8 cellular contexts compared by ENCODE assay signal in genomic region chr4:6546681-6547447, GRCh38. TPM values are rescaled to one million over a fixed set of nuclear protein-coding genes. Genes with fewer than 3 reads are reported as not detected.
DNase-seq lines count a peak whose midpoint lies in the region; ATAC-seq, FAIRE-seq and TF ChIP-seq lines count a peak whose summit lies in the region.

No MANE protein-coding gene starts in this region.

- peaks cover 6% of the 10 kb centered on the region for H3K9me3 Mint-ChIP-seq in activated T-helper 1 cell treated with anti-CD3 and anti-CD28 coated beads, Interleukin-12 subunit alpha, Interleukin-12 subunit beta, Interleukin-2, Interleukin-4 antibody, amounts not matched to agents 30 ng/mL and 10 ng/mL and 1 ng/mL, durations not matched to agents 14 hours and 24 hours and 36 hours

- H4K20me1 ChIP-seq in DND-41 (ENCODE audit: insufficient read depth, low read length), result peaks cover 7% of the 10 kb centered on the region; the same call in 1 of the 2 replicates
- H4K20me1 ChIP-seq in OCI-LY3 (ENCODE audit: insufficient read depth, low read length), result peaks cover 3% of the 10 kb centered on the region

- H2AFZ ChIP-seq in DND-41 (ENCODE audit: low read depth, low read length) (no peak overlapping the region), OCI-LY3 (ENCODE audit: low read depth, low read length) (no peak overlapping the region)

- no peak for FAIRE-seq in pancreas (lab: Jason Lieb, UNC)

- peak; percentile 88 for ATAC-seq in DND-41 (ENCODE audit: insufficient read depth, low read depth)
- ATAC-seq in pancreas, result peak in 3 of 4 donors; percentile 80 to 91 (median 83)
- ATAC-seq in HG03457 (IDR thresholded peaks at IDR 0.05; ENCODE audit: unreplicated experiment), result no peak
- ATAC-seq in HG03108 (IDR thresholded peaks at IDR 0.05; ENCODE audit: unreplicated experiment), result no peak

- H3K4me3 ChIP-seq in DND-41 (ENCODE audit: low read depth in 1 of 2, low read length in 2 of 2) (no peak overlapping the region), HL-60 (replicated peaks; ENCODE audit: insufficient read depth, low read length) (no peak overlapping the region), OCI-LY3 (ENCODE audit: low read length) (no peak overlapping the region), fibroblast of villous mesenchyme (ENCODE audit: low read depth, low read length) (no peak overlapping the region), pancreas (no peak overlapping the region)

- H3K79me2 ChIP-seq in DND-41 (ENCODE audit: insufficient read depth, low read length), result no peaks in the 10 kb centered on the region
- H3K79me2 ChIP-seq in OCI-LY3 (ENCODE audit: low read length), result no peaks in the 10 kb centered on the region

- H3K4me1 ChIP-seq in DND-41 (ENCODE audit: insufficient read depth, low read length) (no peaks in the 10 kb centered on the region), OCI-LY3 (ENCODE audit: low read length) (no peaks in the 10 kb centered on the region), pancreas (no peaks in the 10 kb centered on the region)

- WGBS in pancreas, 2 donors, result 17 to 19% methylated on average over 19 of the region's 19 CpGs

- H3K9me3 ChIP-seq in DND-41 (ENCODE audit: insufficient read depth, low read length, severe bottlenecking) (no peaks in the 10 kb centered on the region), OCI-LY3 (ENCODE audit: insufficient read depth, low read length) (no peaks in the 10 kb centered on the region), pancreas (no peaks in the 10 kb centered on the region)

- no peaks in the 10 kb centered on the region for H3K36me3 Mint-ChIP-seq in activated T-helper 1 cell treated with anti-CD3 and anti-CD28 coated beads, Interleukin-12 subunit alpha, Interleukin-12 subunit beta, Interleukin-2, Interleukin-4 antibody, amounts not matched to agents 30 ng/mL and 10 ng/mL and 1 ng/mL, durations not matched to agents 14 hours and 24 hours and 36 hours (ENCODE audit: low read depth)

- H3K27ac Mint-ChIP-seq in activated T-helper 1 cell treated with anti-CD3 and anti-CD28 coated beads, Interleukin-12 subunit alpha, Interleukin-12 subunit beta, Interleukin-2, Interleukin-4 antibody, amounts not matched to agents 30 ng/mL and 10 ng/mL and 1 ng/mL, durations not matched to agents 14 hours and 24 hours and 36 hours, result no peak overlapping the region

- no peak overlapping the region for H3K4me3 Mint-ChIP-seq in activated T-helper 1 cell treated with anti-CD3 and anti-CD28 coated beads, Interleukin-12 subunit alpha, Interleukin-12 subunit beta, Interleukin-2, Interleukin-4 antibody, amounts not matched to agents 30 ng/mL and 10 ng/mL and 1 ng/mL, durations not matched to agents 14 hours and 24 hours and 36 hours

- H3K4me2 ChIP-seq in DND-41 (ENCODE audit: insufficient read depth, low read length) (no peak overlapping the region), OCI-LY3 (ENCODE audit: low read length) (no peak overlapping the region)

- H3K27me3 ChIP-seq in DND-41 (ENCODE audit: insufficient read depth, low read length, poor library complexity), result no peaks in the 10 kb centered on the region
- H3K27me3 ChIP-seq in HL-60 (ENCODE audit: insufficient read depth, poor library complexity, severe bottlenecking), result no peaks in the 10 kb centered on the region
- H3K27me3 ChIP-seq in OCI-LY3 (ENCODE audit: low read depth, low read length), result peaks cover 2% of the 10 kb centered on the region; the same call in 1 of the 2 replicates
- H3K27me3 ChIP-seq in pancreas, result no peaks in the 10 kb centered on the region

- peak; percentile 98 for TF ChIP-seq CTCF in DND-41 (IDR thresholded peaks at IDR 0.05; ENCODE audit: borderline replicate concordance, extremely low read depth, low read length, poor library complexity, severe bottlenecking)
- TF ChIP-seq CTCF in HL-60 (IDR thresholded peaks at IDR 0.05; ENCODE audit: insufficient read depth, low read length), result peak; percentile 68
- peak; percentile 93 for TF ChIP-seq CTCF in OCI-LY3 (IDR thresholded peaks at IDR 0.05; ENCODE audit: low read depth, low read length)
- TF ChIP-seq CTCF in fibroblast of villous mesenchyme (IDR thresholded peaks at IDR 0.05; ENCODE audit: insufficient read depth, low read depth, low read length), result peak; percentile 91
- TF ChIP-seq CTCF in pancreas (IDR thresholded peaks at IDR 0.05), result peak; percentile 40 to 83 (median 72)

- no peaks in the 10 kb centered on the region for H3K4me1 Mint-ChIP-seq in activated T-helper 1 cell treated with anti-CD3 and anti-CD28 coated beads, Interleukin-12 subunit alpha, Interleukin-12 subunit beta, Interleukin-2, Interleukin-4 antibody, amounts not matched to agents 30 ng/mL and 10 ng/mL and 1 ng/mL, durations not matched to agents 14 hours and 24 hours and 36 hours (ENCODE audit: low read depth)

- H3K9ac ChIP-seq in DND-41 (ENCODE audit: low read depth, low read length), result no peak overlapping the region
- no peak overlapping the region for H3K9ac ChIP-seq in OCI-LY3 (ENCODE audit: low read length)

- peaks cover 2% of the 10 kb centered on the region for H3K27me3 Mint-ChIP-seq in activated T-helper 1 cell treated with anti-CD3 and anti-CD28 coated beads, Interleukin-12 subunit alpha, Interleukin-12 subunit beta, Interleukin-2, Interleukin-4 antibody, amounts not matched to agents 30 ng/mL and 10 ng/mL and 1 ng/mL, durations not matched to agents 14 hours and 24 hours and 36 hours (ENCODE audit: insufficient read depth)

- H3K27ac ChIP-seq in DND-41 (ENCODE audit: low read length) (no peak overlapping the region), HL-60 (replicated peaks) (no peak overlapping the region), OCI-LY3 (ENCODE audit: low read length) (no peak overlapping the region), pancreas (no peak overlapping the region)

- DNase-seq in DND-41 (peak; percentile 64), HL-60 (ENCODE audit: low read depth in 1 of 2, low spot score in 1 of 2) (peak in 1 of 2 experiments; percentile 26), fibroblast of villous mesenchyme (ENCODE audit: low read depth) (peak; percentile 75), pancreas (peak in 3 of 6 donors; percentile 24 to 37 (median 31))
- peak; percentile 39 for DNase-seq in activated T-helper 1 cell treated with anti-CD3 and anti-CD28 coated beads, Interleukin-12 subunit alpha, Interleukin-12 subunit beta, Interleukin-2, Interleukin-4 antibody, amounts not matched to agents 30 ng/mL and 10 ng/mL and 1 ng/mL, durations not matched to agents 14 hours and 24 hours and 36 hours (ENCODE audit: low spot score)

- intact Hi-C loops in activated T-helper 1 cell treated with anti-CD3 and anti-CD28 coated beads, Interleukin-12 subunit alpha, Interleukin-12 subunit beta, Interleukin-2, Interleukin-4 antibody, amounts not matched to agents 30 ng/mL and 10 ng/mL and 1 ng/mL, durations not matched to agents 14 hours and 24 hours and 36 hours (cut with micrococcal nuclease), result loop anchor here (1.0 to 2.0 kb wide), 3 partner anchors 28 to 548 kb away; partner anchors contain the start of gene MAN2B2
- intact Hi-C loops in pancreas (cut with DNase I), result loop anchor here in 2 of 3 donors (5.0 to 10.0 kb wide), 2 partner anchors 215 to 302 kb away; no protein-coding TSS in a partner anchor

- H3K36me3 ChIP-seq in DND-41 (ENCODE audit: insufficient read depth, low read length) (no peaks in the 10 kb centered on the region), OCI-LY3 (replicated peaks; ENCODE audit: low read depth, low read length) (no peaks in the 10 kb centered on the region), pancreas (no peaks in the 10 kb centered on the region)

RNA-seq across cellular contexts. Expression of gene MAN2B2, which starts 28.1 kb away (rescaled TPM):
- 13.9 and 14.0 TPM in 2 replicates for total RNA-seq in activated T-helper 1 cell treated with anti-CD3 and anti-CD28 coated beads, Interleukin-12 subunit alpha, Interleukin-12 subunit beta, Interleukin-2, Interleukin-4 antibody, amounts not matched to agents 30 ng/mL and 10 ng/mL and 1 ng/mL, durations not matched to agents 14 hours and 24 hours and 36 hours
- total RNA-seq in fibroblast of villous mesenchyme (13.9 and 14.2 TPM in 2 replicates), pancreas (10 to 100 TPM; 14.6 to 22.9 (median 17.4) TPM)
- 10 to 100 TPM; 12.7 to 14.7 TPM for polyA plus RNA-seq in pancreas

Comparison
In these comparisons a context has a peak if more than half of its experiments do, and no peak if none do; other contexts are left out.
1. ATAC-seq: peak in DND-41 (single experiment) and pancreas (3 of 4); none in HG03457 (single experiment) and HG03108 (single experiment).
2. Peak in every context shown above with its lines, with median percentiles within 50 percentile points of each other: CTCF ChIP-seq.